In genomic region chr4:74793757-74794340, GRCh38 we compare ENCODE assay signal across 8 cellular contexts. TPM values are rescaled to one million over a fixed set of nuclear protein-coding genes. Genes with fewer than 3 reads are reported as not detected.
DNase-seq lines count a peak whose midpoint lies in the region; ATAC-seq and TF ChIP-seq lines count a peak whose summit lies in the region.

No MANE protein-coding gene starts in this region.

- H3K9me3 ChIP-seq in neuronal stem cell (replicated peaks in 1 of 2; ENCODE audit: control insufficient read depth in 2 of 2, insufficient read depth in 1 of 2, low read depth in 1 of 2, low read length in 2 of 2), result no peaks in the 10 kb centered on the region

- ATAC-seq in foreskin keratinocyte (peak; percentile 78), HG02763 (IDR thresholded peaks at IDR 0.05; ENCODE audit: unreplicated experiment) (no peak), HG02840 (IDR thresholded peaks at IDR 0.05; ENCODE audit: low FRiP score, unreplicated experiment) (no peak)

- H3K9me3 Mint-ChIP-seq in T-helper 2 cell treated with Interferon-gamma antibody and Interleukin-4, amounts not matched to agents 5 μg/mL and 100 μg/mL, for 36 hours, result no peaks in the 10 kb centered on the region

- no peak for TF ChIP-seq CTCF in foreskin keratinocyte (conservative IDR thresholded peaks at IDR 0.05)

- H4K91ac ChIP-seq in neuronal stem cell (ENCODE audit: low read depth, low read length, poor library complexity), result no peak overlapping the region

- peak overlapping the region in 1 of 2 donors; percentile 78 for H3K4me3 ChIP-seq in neuronal stem cell (ENCODE audit: low read length in 2 of 2)

- no CpG with 5 or more reads among the region's 39 CpGs for WGBS in neuronal stem cell (ENCODE audit: extremely low coverage in 2 of 2, insufficient read length in 2 of 2, insufficient replicate concordance in 1 of 2), 2 donors

- H3K18ac ChIP-seq in neuronal stem cell (ENCODE audit: low read length), result peak overlapping the region; percentile 96

- H2BK12ac ChIP-seq in neuronal stem cell (ENCODE audit: low read length), result no peak overlapping the region

- H3K4me1 Mint-ChIP-seq in T-helper 2 cell treated with Interferon-gamma antibody and Interleukin-4, amounts not matched to agents 5 μg/mL and 100 μg/mL, for 36 hours (ENCODE audit: low read depth), result no peaks in the 10 kb centered on the region

- H3K4me3 Mint-ChIP-seq in T-helper 2 cell treated with Interferon-gamma antibody and Interleukin-4, amounts not matched to agents 5 μg/mL and 100 μg/mL, for 36 hours, result peak overlapping the region; percentile 35

- peak; percentile 62 for DNase-seq in ELF-1 (ENCODE audit: low read depth, low spot score)
- peak; percentile 20 for DNase-seq in HuH-7.5 (ENCODE audit: low spot score)
- no peak for DNase-seq in T-helper 2 cell treated with Interferon-gamma antibody and Interleukin-4, amounts not matched to agents 5 μg/mL and 100 μg/mL, for 36 hours (ENCODE audit: low spot score)
- DNase-seq in foreskin keratinocyte, result peak in 1 of 2 donors; percentile 39
- peak; percentile 23 for DNase-seq in neuronal stem cell (ENCODE audit: low spot score)
- DNase-seq in cerebellar nuclear complex (lab: John Stamatoyannopoulos, UW), result no peak

- no peaks in the 10 kb centered on the region for H3K36me3 Mint-ChIP-seq in T-helper 2 cell treated with Interferon-gamma antibody and Interleukin-4, amounts not matched to agents 5 μg/mL and 100 μg/mL, for 36 hours (ENCODE audit: low read depth)

- H3K36me3 ChIP-seq in neuronal stem cell (replicated peaks in 1 of 2; ENCODE audit: control insufficient read depth in 2 of 2, insufficient read depth in 2 of 2, low read length in 2 of 2), result no peaks in the 10 kb centered on the region

- no peak overlapping the region for H3K14ac ChIP-seq in neuronal stem cell (ENCODE audit: low read length)

- peak overlapping the region; percentile 99 for H2BK15ac ChIP-seq in neuronal stem cell (ENCODE audit: low read length)

- H2BK120ac ChIP-seq in neuronal stem cell (ENCODE audit: low read depth, low read length), result no peak overlapping the region

- H3K4me1 ChIP-seq in foreskin keratinocyte, result no peaks in the 10 kb centered on the region
- H3K4me1 ChIP-seq in neuronal stem cell (ENCODE audit: control insufficient read depth in 2 of 2, insufficient read depth in 1 of 2, low read depth in 1 of 2, low read length in 2 of 2), result peaks cover 0 to 8% of the 10 kb centered on the region in 2 donors

- H2BK5ac ChIP-seq in neuronal stem cell (ENCODE audit: low read length), result peak overlapping the region; percentile 55

- peak overlapping the region; percentile 90 for H3K9ac ChIP-seq in neuronal stem cell (ENCODE audit: low read depth, low read length, poor library complexity)

- H3K27ac ChIP-seq in foreskin keratinocyte (no peak overlapping the region), neuronal stem cell (replicated peaks; ENCODE audit: low read length) (no peak overlapping the region)

- H3K27me3 Mint-ChIP-seq in T-helper 2 cell treated with Interferon-gamma antibody and Interleukin-4, amounts not matched to agents 5 μg/mL and 100 μg/mL, for 36 hours (ENCODE audit: low read depth), result peaks cover 41% of the 10 kb centered on the region

- H3K27ac Mint-ChIP-seq in T-helper 2 cell treated with Interferon-gamma antibody and Interleukin-4, amounts not matched to agents 5 μg/mL and 100 μg/mL, for 36 hours, result no peak overlapping the region

- no peak overlapping the region for H4K8ac ChIP-seq in neuronal stem cell (ENCODE audit: low read depth, low read length)

- H3K4me2 ChIP-seq in neuronal stem cell (ENCODE audit: insufficient read depth, low read length, poor library complexity, severe bottlenecking), result peak overlapping the region; percentile 89

- peak overlapping the region; percentile 83 for H2AFZ ChIP-seq in neuronal stem cell (ENCODE audit: low read length)

- peak overlapping the region; percentile 62 for H3K23ac ChIP-seq in neuronal stem cell (ENCODE audit: low read depth, low read length, poor library complexity)

- H3K79me1 ChIP-seq in neuronal stem cell (ENCODE audit: low read depth, low read length), result no peaks in the 10 kb centered on the region

- H3K27me3 ChIP-seq in foreskin keratinocyte (peaks cover 23% of the 10 kb centered on the region), neuronal stem cell (ENCODE audit: control insufficient read depth in 3 of 3, insufficient read depth in 3 of 3, low read depth in 1 of 3, low read length in 3 of 3) (peaks cover 0 to 18% (median 0%) of the 10 kb centered on the region in 3 experiments)

- H2AK5ac ChIP-seq in neuronal stem cell (ENCODE audit: low read depth, low read length), result no peak overlapping the region

- no peak overlapping the region for H3K4ac ChIP-seq in neuronal stem cell (ENCODE audit: low read length)

RNA-seq across cellular contexts. Expression of gene BTC, which starts 0.5 kb away (rescaled TPM):
- total RNA-seq in foreskin keratinocyte, result 0.27 and 0.46 TPM in 2 replicates
- 0.17 TPM in 2 replicates for polyA plus RNA-seq in foreskin keratinocyte
- polyA plus RNA-seq in neuronal stem cell (2013, experiment 1 of 2), result 0.39 TPM
- polyA plus RNA-seq in neuronal stem cell (2013, experiment 2 of 2), result 0.54 TPM

Comparison
In these comparisons a context has a peak if more than half of its experiments do, and no peak if none do; other contexts are left out.
1. DNase-seq: peak in ELF-1 (single experiment), HuH-7.5 (single experiment) and neuronal stem cell (single experiment); none in T-helper 2 cell treated with Interferon-gamma antibody and Interleukin-4, amounts not matched to agents 5 μg/mL and 100 μg/mL, for 36 hours (single experiment) and cerebellar nuclear complex (0 of 2).